ENCODE assay signal across 1 cellular context in genomic region chr2:207143474-207144190, GRCh38.
TF ChIP-seq lines count a peak whose summit lies in the region.

No MANE protein-coding gene starts in this region.

TF ChIP-seq in HEK293, 187 proteins besides CTCF, POLR2A, EP300 and RAD21 (continued from another document):
- no peak for TF ChIP-seq ZNF488 (tag by site-specific recombination; IDR thresholded peaks at IDR 0.05)
- no peak for TF ChIP-seq ZNF416 (tag by site-specific recombination; IDR thresholded peaks at IDR 0.05)
- no peak for TF ChIP-seq ZNF521 (tag by site-specific recombination; IDR thresholded peaks at IDR 0.05)
- TF ChIP-seq ZNF510 (tag by site-specific recombination; IDR thresholded peaks at IDR 0.05; ENCODE audit: insufficient replicate concordance): no peak
- TF ChIP-seq HOXD13 (CRISPR knock-in tag; IDR thresholded peaks at IDR 0.05; ENCODE audit: borderline replicate concordance): no peak
- no peak for TF ChIP-seq ZSCAN30 (tag by site-specific recombination; IDR thresholded peaks at IDR 0.05)
- TF ChIP-seq HOXA7 (CRISPR knock-in tag; IDR thresholded peaks at IDR 0.05; ENCODE audit: borderline replicate concordance): no peak
- no peak for TF ChIP-seq ZNF830 (tag by site-specific recombination; IDR thresholded peaks at IDR 0.05; ENCODE audit: low read depth)
- peak; percentile 44 for TF ChIP-seq GLIS1 (tag by site-specific recombination; IDR thresholded peaks at IDR 0.05)
- TF ChIP-seq ZNF394 (tag by site-specific recombination; IDR thresholded peaks at IDR 0.05; ENCODE audit: borderline replicate concordance): no peak
- no peak for TF ChIP-seq ZNF654 (tag by site-specific recombination; IDR thresholded peaks at IDR 0.05; ENCODE audit: low read depth)
- TF ChIP-seq TRIM28 (IDR thresholded peaks at IDR 0.05; ENCODE audit: borderline replicate concordance, low read length): peak; percentile 92
- no peak for TF ChIP-seq ZNF341 (tag by site-specific recombination; IDR thresholded peaks at IDR 0.05; ENCODE audit: low read depth)
- TF ChIP-seq GLI4 (tag by site-specific recombination; IDR thresholded peaks at IDR 0.05): no peak
- TF ChIP-seq ZBTB44 (tag by site-specific recombination; IDR thresholded peaks at IDR 0.05): no peak
- no peak for TF ChIP-seq ZBTB17 (tag by site-specific recombination; IDR thresholded peaks at IDR 0.05)
- TF ChIP-seq ZNF624 (tag by site-specific recombination; IDR thresholded peaks at IDR 0.05): no peak
- no peak for TF ChIP-seq ZNF391 (tag by site-specific recombination; IDR thresholded peaks at IDR 0.05; ENCODE audit: borderline replicate concordance, low read depth)
- TF ChIP-seq ZNF157 (tag by site-specific recombination; IDR thresholded peaks at IDR 0.05): no peak
- TF ChIP-seq ZSCAN5A (tag by site-specific recombination; IDR thresholded peaks at IDR 0.05): no peak
- peak; percentile 82 for TF ChIP-seq SCRT2 (tag by site-specific recombination; IDR thresholded peaks at IDR 0.05)
- no peak for TF ChIP-seq ATF2 (tag by site-specific recombination; IDR thresholded peaks at IDR 0.05; ENCODE audit: low read depth)
- no peak for TF ChIP-seq ZNF660 (tag by site-specific recombination; IDR thresholded peaks at IDR 0.05)
- TF ChIP-seq ZNF2 (tag by site-specific recombination; IDR thresholded peaks at IDR 0.05): no peak
- no peak for TF ChIP-seq ZNF350 (tag by site-specific recombination; IDR thresholded peaks at IDR 0.05)
- TF ChIP-seq ZNF155 (tag by site-specific recombination; IDR thresholded peaks at IDR 0.05): no peak
- no peak for TF ChIP-seq ZBTB1 (tag by site-specific recombination; IDR thresholded peaks at IDR 0.05)
- no peak for TF ChIP-seq YY1 (tag by site-specific recombination; IDR thresholded peaks at IDR 0.05)
- TF ChIP-seq ZIC2 (tag by site-specific recombination; IDR thresholded peaks at IDR 0.05): peak; percentile 38; the same call in 1 of the 2 replicates
- TF ChIP-seq ZNF362 (tag by site-specific recombination; IDR thresholded peaks at IDR 0.05): no peak
- TF ChIP-seq ZNF16 (tag by site-specific recombination; IDR thresholded peaks at IDR 0.05; ENCODE audit: low read depth): no peak
- TF ChIP-seq OSR2 (tag by site-specific recombination; IDR thresholded peaks at IDR 0.05): peak; percentile 60; the same call in 1 of the 2 replicates
- no peak for TF ChIP-seq ZNF555 (tag by site-specific recombination; conservative IDR thresholded peaks at IDR 0.05)
- no peak for TF ChIP-seq RBAK (tag by site-specific recombination; IDR thresholded peaks at IDR 0.05)
- no peak for TF ChIP-seq ZNF426 (tag by site-specific recombination; IDR thresholded peaks at IDR 0.05)
- TF ChIP-seq ZNF623 (tag by site-specific recombination; IDR thresholded peaks at IDR 0.05): no peak
- TF ChIP-seq ZNF211 (tag by site-specific recombination; IDR thresholded peaks at IDR 0.05; ENCODE audit: low read depth): no peak
